ENCODE assay signal across 24 cellular contexts in the genomic region with DNA sequence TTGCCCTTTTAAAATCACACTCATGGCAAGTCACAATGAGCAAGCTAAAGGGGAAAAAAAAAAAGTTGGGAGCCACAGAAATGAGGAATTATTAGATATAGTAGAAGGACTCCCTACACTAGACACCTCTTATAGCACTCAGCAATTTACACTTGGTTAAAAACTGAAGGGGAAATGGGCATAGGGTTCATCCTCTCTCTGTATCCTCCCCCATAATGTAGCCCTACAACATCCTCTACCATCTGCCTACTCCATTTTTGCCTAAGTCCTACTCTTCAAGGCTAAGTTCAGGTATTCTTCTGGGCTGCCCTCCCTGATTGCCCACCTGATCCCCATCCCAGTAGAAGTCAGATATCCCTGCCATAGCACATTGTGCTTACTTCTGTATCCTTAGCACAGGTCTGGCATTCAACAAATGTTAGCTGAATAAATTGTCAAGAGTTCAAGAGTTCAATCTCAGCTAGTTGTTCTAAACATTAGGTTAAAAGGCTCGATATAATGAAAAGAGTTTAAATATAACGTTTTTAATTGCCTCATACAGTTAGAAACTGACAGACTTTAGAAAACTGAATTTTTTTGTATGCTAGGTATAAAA. TPM values are rescaled to one million over a fixed set of nuclear protein-coding genes. Genes with fewer than 3 reads are reported as not detected.
DNase-seq lines count a peak whose midpoint lies in the region; ATAC-seq and TF ChIP-seq lines count a peak whose summit lies in the region.
"Had no signal": no experiment of that assay in that cellular context is flagged by ENCODE, and none has a peak within 500 bp of the region (broad histone marks: within the 10 kb centered on the region; RNA-seq: fewer than 3 reads in every experiment).

No MANE protein-coding gene starts in this region.

- POLR2A ChIA-PET in activated B cell treated with CpG ODN at 0.5 μM for 24 hours (lab: Charles Lee): interaction anchor here (1.0 kb wide), 1 partner anchor 8 kb away, joined by 3 read pairs; no protein-coding TSS in a partner anchor

- H3K27me3 Mint-ChIP-seq in activated naive CD8-positive, alpha-beta T cell: no peaks in the 10 kb centered on the region
- H3K27me3 Mint-ChIP-seq in activated naive CD8-positive, alpha-beta T cell treated with anti-CD3 and anti-CD28 coated beads, Interleukin-2, amount 50 U/mL, for 24 hours: no peaks in the 10 kb centered on the region
- H3K27me3 Mint-ChIP-seq in activated B cell treated with CpG ODN at 0.5 μM for 24 hours (no peaks in the 10 kb centered on the region), mesothelial cell of epicardium (ENCODE audit: low read depth) (no peaks in the 10 kb centered on the region)
- H3K27me3 Mint-ChIP-seq: T-helper 17 cell had no signal

- peak overlapping the region; percentile 34 for H3K27ac Mint-ChIP-seq in activated naive CD8-positive, alpha-beta T cell
- no peak overlapping the region for H3K27ac Mint-ChIP-seq in activated naive CD8-positive, alpha-beta T cell treated with anti-CD3 and anti-CD28 coated beads, Interleukin-2, amount 50 U/mL, for 24 hours
- H3K27ac Mint-ChIP-seq in activated B cell treated with CpG ODN at 0.5 μM for 24 hours (peak overlapping the region; percentile 14), mesothelial cell of epicardium (peak overlapping the region; percentile 8)
- H3K27ac Mint-ChIP-seq: activated naive CD4-positive, alpha-beta T cell treated with anti-CD3 and anti-CD28 coated beads, Interleukin-2, amount 50 U/mL, for 72 hours had no signal

- H3K36me3 Mint-ChIP-seq in activated naive CD8-positive, alpha-beta T cell: peaks cover 2% of the 10 kb centered on the region
- peaks cover 6% of the 10 kb centered on the region for H3K36me3 Mint-ChIP-seq in activated naive CD8-positive, alpha-beta T cell treated with anti-CD3 and anti-CD28 coated beads, Interleukin-2, amount 50 U/mL, for 24 hours (ENCODE audit: low read depth)
- H3K36me3 Mint-ChIP-seq in activated B cell treated with CpG ODN at 0.5 μM for 24 hours (ENCODE audit: low read depth): peaks cover 8% of the 10 kb centered on the region
- peaks cover 7% of the 10 kb centered on the region for H3K36me3 Mint-ChIP-seq in mesothelial cell of epicardium

- intact Hi-C loops in activated B cell treated with CpG ODN at 0.5 μM for 24 hours (cut with micrococcal nuclease): no loop called here

- no peak for DNase-seq in activated naive CD8-positive, alpha-beta T cell treated with anti-CD3 and anti-CD28 coated beads, Interleukin-2, amount 50 U/mL, for 24 hours
- DNase-seq in activated B cell treated with CpG ODN at 0.5 μM for 24 hours (no peak), mesothelial cell of epicardium (ENCODE audit: low spot score in 2 of 2, unreplicated experiment in 2 of 2) (no peak), DMS79 treated with DMSO at 0.1 percent for 48 hours (lab: John Stamatoyannopoulos, UW) (no peak)
- DNase-seq in activated effector memory CD4-positive, alpha-beta T cell treated with Interleukin-2 at 50 U/mL for 16 hours: no peak
- no peak for DNase-seq in activated CD4-positive, alpha-beta T cell treated with anti-CD3 and anti-CD28 coated beads for 48 hours
- DNase-seq: activated CD4-positive, alpha-beta T cell treated with anti-CD3 and anti-CD28 coated beads for 4 hours; BE2C; Calu3; caudate nucleus; dermis blood vessel endothelial cell; KG1; kidney; lower lobe of right lung; MV-4-11; NCI-H187; NCI-H69; occipital lobe; substantia nigra; T-helper 17 cell had no signal

- peaks cover 61% of the 10 kb centered on the region for H3K4me1 Mint-ChIP-seq in activated naive CD8-positive, alpha-beta T cell (ENCODE audit: low read depth)
- H3K4me1 Mint-ChIP-seq in activated naive CD8-positive, alpha-beta T cell treated with anti-CD3 and anti-CD28 coated beads, Interleukin-2, amount 50 U/mL, for 24 hours: peaks cover 67% of the 10 kb centered on the region
- H3K4me1 Mint-ChIP-seq in activated B cell treated with CpG ODN at 0.5 μM for 24 hours (peaks cover 68% of the 10 kb centered on the region), mesothelial cell of epicardium (peaks cover 11% of the 10 kb centered on the region)

- CTCF ChIA-PET in activated B cell treated with CpG ODN at 0.5 μM for 24 hours (lab: Charles Lee): interaction anchor here (2.4 kb wide), 1 partner anchor 15 kb away, joined by 7 read pairs; the partner anchor contains the start of gene SETD2

- no peak for TF ChIP-seq CTCF in activated B cell treated with CpG ODN at 0.5 μM for 24 hours (IDR thresholded peaks at IDR 0.05)
- TF ChIP-seq CTCF in mesothelial cell of epicardium (IDR thresholded peaks at IDR 0.05; ENCODE audit: unreplicated experiment): no peak

- H3K4me3 Mint-ChIP-seq in activated naive CD8-positive, alpha-beta T cell: peak overlapping the region; percentile 30
- H3K4me3 Mint-ChIP-seq in activated naive CD8-positive, alpha-beta T cell treated with anti-CD3 and anti-CD28 coated beads, Interleukin-2, amount 50 U/mL, for 24 hours: no peak overlapping the region
- H3K4me3 Mint-ChIP-seq in activated B cell treated with CpG ODN at 0.5 μM for 24 hours (peak overlapping the region; percentile 9), mesothelial cell of epicardium (no peak overlapping the region)
- H3K4me3 Mint-ChIP-seq: T-helper 17 cell had no signal

- no peak for ATAC-seq in activated naive CD8-positive, alpha-beta T cell treated with anti-CD3 and anti-CD28 coated beads, Interleukin-2, amount 50 U/mL, for 24 hours
- ATAC-seq in activated B cell treated with CpG ODN at 0.5 μM for 24 hours (ENCODE audit: low read depth) (no peak), GM21576 (IDR thresholded peaks at IDR 0.05; ENCODE audit: unreplicated experiment) (no peak)
- ATAC-seq: A549, lower lobe of right lung, T-helper 17 cell had no signal

- H3K9me3 Mint-ChIP-seq in activated naive CD8-positive, alpha-beta T cell (ENCODE audit: low read depth): no peaks in the 10 kb centered on the region
- peaks cover 3% of the 10 kb centered on the region for H3K9me3 Mint-ChIP-seq in activated naive CD8-positive, alpha-beta T cell treated with anti-CD3 and anti-CD28 coated beads, Interleukin-2, amount 50 U/mL, for 24 hours
- H3K9me3 Mint-ChIP-seq in activated B cell treated with CpG ODN at 0.5 μM for 24 hours (no peaks in the 10 kb centered on the region), mesothelial cell of epicardium (no peaks in the 10 kb centered on the region)
- H3K9me3 Mint-ChIP-seq: activated naive CD4-positive, alpha-beta T cell treated with anti-CD3 and anti-CD28 coated beads, Interleukin-2, amount 50 U/mL, for 72 hours had no signal

RNA-seq across cellular contexts. Expression of gene SETD2, which starts 14.5 kb away (rescaled TPM):
- total RNA-seq in activated B cell treated with CpG ODN at 0.5 μM for 24 hours (56.9 and 65.7 TPM in 2 replicates), mesothelial cell of epicardium (68.1 to 73.1 TPM (median 68.8 TPM) in 3 replicates)

Comparison
In these comparisons a context has a peak if more than half of its experiments do, and no peak if none do; other contexts are left out.
1. H3K4me3 Mint-ChIP-seq: peak in activated naive CD8-positive, alpha-beta T cell (single experiment) and activated B cell treated with CpG ODN at 0.5 μM for 24 hours (single experiment); none in activated naive CD8-positive, alpha-beta T cell treated with anti-CD3 and anti-CD28 coated beads, Interleukin-2, amount 50 U/mL, for 24 hours (single experiment) and mesothelial cell of epicardium (single experiment).